ENCODE assay signal across 28 cellular contexts in genomic region chr3:55673764-55674163, GRCh38.
"Had no signal": no experiment of that assay in that cellular context is flagged by ENCODE, and none has a peak within 500 bp of the region (broad histone marks: within the 10 kb centered on the region; RNA-seq: fewer than 3 reads in every experiment).

No MANE protein-coding gene starts in this region.

- H3K36me3 ChIP-seq: adrenal gland, heart left ventricle, lower lobe of right lung, neutrophil, right lobe of liver, thoracic aorta, vagina had no signal

- H3K27ac ChIP-seq: adrenal gland, body of pancreas, dorsolateral prefrontal cortex, heart left ventricle, lower lobe of right lung, neutrophil, right lobe of liver, thoracic aorta, vagina, VCaP had no signal

- H3K27ac Mint-ChIP-seq: activated naive CD4-positive, alpha-beta T cell treated with anti-CD3 and anti-CD28 coated beads for 36 hours; activated naive CD8-positive, alpha-beta T cell treated with anti-CD3 and anti-CD28 coated beads for 36 hours; activated T-helper 1 cell treated with anti-CD3 and anti-CD28 coated beads, Interleukin-12 subunit alpha, Interleukin-12 subunit beta, Interleukin-2, Interleukin-4 antibody, amounts not matched to agents 30 ng/mL and 10 ng/mL and 1 ng/mL, durations not matched to agents 14 hours and 24 hours and 36 hours; natural killer cell treated with Interleukin-12 subunit alpha and Interleukin-12 subunit beta and Interleukin-15 and Interleukin-18, amount 100 ng/mL, for 72 hours; type B pancreatic cell had no signal

- H3K36me3 Mint-ChIP-seq: activated naive CD8-positive, alpha-beta T cell treated with anti-CD3 and anti-CD28 coated beads for 36 hours; natural killer cell treated with Interleukin-12 subunit alpha and Interleukin-12 subunit beta and Interleukin-15 and Interleukin-18, amount 100 ng/mL, for 72 hours; type B pancreatic cell had no signal

- H3K27me3 Mint-ChIP-seq: natural killer cell treated with Interleukin-12 subunit alpha and Interleukin-12 subunit beta and Interleukin-15 and Interleukin-18, amount 100 ng/mL, for 72 hours had no signal

- H3K27me3 ChIP-seq: adrenal gland, body of pancreas, dorsolateral prefrontal cortex, heart left ventricle, neutrophil, right lobe of liver, vagina had no signal

- DNase-seq: activated CD4-positive, alpha-beta T cell treated with anti-CD3 and anti-CD28 coated beads for 48 hours; activated CD4-positive, alpha-beta T cell treated with anti-CD3 and anti-CD28 coated beads, Interleukin-2, amount 50 U/mL, for 48 hours; activated CD8-positive, alpha-beta memory T cell treated with anti-CD3 and anti-CD28 coated beads for 24 hours; activated effector memory CD4-positive, alpha-beta T cell treated with anti-CD3 and anti-CD28 coated beads, Interleukin-2, amount 50 U/mL, for 16 hours; activated naive CD4-positive, alpha-beta T cell treated with anti-CD3 and anti-CD28 coated beads for 36 hours; activated naive CD8-positive, alpha-beta T cell treated with anti-CD3 and anti-CD28 coated beads for 36 hours; adrenal gland; aorta; body of pancreas; dorsolateral prefrontal cortex; effector memory CD4-positive, alpha-beta T cell; erythroblast; heart left ventricle; lower lobe of right lung; mesenchymal stem cell; right lobe of liver; stimulated activated CD4-positive, alpha-beta T cell treated with anti-CD3 and anti-CD28 coated beads, Interleukin-2, amount 100 ng/mL, for 48 hours; stimulated activated naive CD8-positive, alpha-beta T cell treated with anti-CD3 and anti-CD28 coated beads, Interleukin-15, Interleukin-2, amounts not matched to agents 100 U/mL and 50 U/mL, for 24 hours; T-helper 9 cell had no signal

- H3K4me3 Mint-ChIP-seq: activated naive CD4-positive, alpha-beta T cell treated with anti-CD3 and anti-CD28 coated beads for 36 hours; activated naive CD8-positive, alpha-beta T cell treated with anti-CD3 and anti-CD28 coated beads for 36 hours; activated T-helper 1 cell treated with anti-CD3 and anti-CD28 coated beads, Interleukin-12 subunit alpha, Interleukin-12 subunit beta, Interleukin-2, Interleukin-4 antibody, amounts not matched to agents 30 ng/mL and 10 ng/mL and 1 ng/mL, durations not matched to agents 14 hours and 24 hours and 36 hours; natural killer cell treated with Interleukin-12 subunit alpha and Interleukin-12 subunit beta and Interleukin-15 and Interleukin-18, amount 100 ng/mL, for 72 hours; type B pancreatic cell had no signal

- H3K4me1 Mint-ChIP-seq: activated naive CD8-positive, alpha-beta T cell treated with anti-CD3 and anti-CD28 coated beads for 36 hours had no signal

- H3K4me3 ChIP-seq: adrenal gland, body of pancreas, dorsolateral prefrontal cortex, heart left ventricle, lower lobe of right lung, right lobe of liver, thoracic aorta, vagina had no signal

- ATAC-seq: activated CD4-positive, CD25-positive, alpha-beta regulatory T cell treated with anti-CD3 and anti-CD28 coated beads, Interleukin-2, amount 50 U/mL, for 24 hours; body of pancreas; heart left ventricle; left lobe of liver; lower lobe of right lung; natural killer cell treated with Interleukin-12 subunit alpha and Interleukin-12 subunit beta and Interleukin-15 and Interleukin-18, amount 100 ng/mL, for 72 hours; right lobe of liver; stimulated activated naive CD8-positive, alpha-beta T cell treated with anti-CD3 and anti-CD28 coated beads, Interleukin-15, Interleukin-2, amounts not matched to agents 100 U/mL and 50 U/mL, for 24 hours had no signal

- H3K9me3 ChIP-seq: adrenal gland, body of pancreas, heart left ventricle, lower lobe of right lung, neutrophil, right lobe of liver, thoracic aorta, vagina had no signal

- H3K9me3 Mint-ChIP-seq: activated naive CD8-positive, alpha-beta T cell treated with anti-CD3 and anti-CD28 coated beads for 36 hours; type B pancreatic cell had no signal

- H3K4me1 ChIP-seq: body of pancreas, heart left ventricle, lower lobe of right lung, right lobe of liver had no signal
